9 cellular contexts compared by ENCODE assay signal in the genomic region with DNA sequence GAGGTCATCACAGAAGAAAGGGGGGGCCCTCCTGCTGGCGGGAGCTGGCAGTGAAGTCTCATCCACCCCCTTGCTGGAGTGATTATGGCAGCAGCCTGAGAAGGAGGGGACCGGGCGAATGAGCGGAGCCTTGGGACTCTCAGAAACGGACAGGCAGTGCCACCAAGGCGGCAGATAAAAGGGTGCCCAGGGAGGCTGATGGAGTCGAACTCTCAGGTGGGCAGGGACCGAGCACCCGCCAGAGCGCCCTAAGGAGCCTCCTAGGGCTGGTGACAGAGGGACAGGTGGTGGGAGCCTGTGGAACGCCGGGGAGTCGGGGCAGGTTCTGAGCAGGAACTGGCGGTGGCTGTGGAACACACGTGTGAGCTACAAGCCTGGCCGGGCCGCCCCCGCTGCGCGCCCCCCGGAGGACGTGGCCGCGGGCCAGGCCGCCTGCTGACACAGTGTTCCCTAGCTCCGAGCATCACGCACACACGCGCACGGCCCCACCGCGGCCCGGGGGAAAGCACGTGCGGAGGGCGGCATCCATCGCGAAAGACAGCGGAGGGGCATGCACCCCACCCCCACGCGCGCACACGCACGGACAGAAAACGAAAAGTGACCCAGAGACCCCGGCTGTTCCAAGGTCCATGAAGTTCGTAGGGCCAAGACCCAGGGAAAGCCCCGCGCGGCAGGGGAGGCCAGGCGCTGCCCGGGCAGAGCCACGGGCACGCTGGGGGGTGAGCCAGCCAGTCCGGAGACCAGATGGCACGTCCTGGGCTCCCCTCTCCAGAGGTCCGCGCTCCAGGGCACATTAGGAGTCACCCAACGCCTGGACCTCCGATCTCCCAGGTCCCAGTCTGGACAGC. TPM values are rescaled to one million over a fixed set of nuclear protein-coding genes. Genes with fewer than 3 reads are reported as not detected.
DNase-seq lines count a peak whose midpoint lies in the region; ATAC-seq and TF ChIP-seq lines count a peak whose summit lies in the region.
"Had no signal": no experiment of that assay in that cellular context is flagged by ENCODE, and none has a peak within 500 bp of the region (broad histone marks: within the 10 kb centered on the region; RNA-seq: fewer than 3 reads in every experiment).

No MANE protein-coding gene starts in this region.

- H3K9me3 ChIP-seq in H9 (ENCODE audit: control insufficient read depth, low read depth, low read length) (no peaks in the 10 kb centered on the region), Loucy (ENCODE audit: insufficient read depth, low read depth, low read length) (no peaks in the 10 kb centered on the region), suprapubic skin (no peaks in the 10 kb centered on the region)
- H3K9me3 ChIP-seq: neutrophil had no signal

- H4K8ac ChIP-seq in H9 (replicated peaks; ENCODE audit: insufficient read length, low read depth, low read length), result no peak overlapping the region

- H3K36me3 ChIP-seq in Loucy (ENCODE audit: insufficient read depth, low read length), result peaks cover 16% of the 10 kb centered on the region; the same call in 1 of the 2 replicates
- H3K36me3 ChIP-seq in suprapubic skin, result peaks cover 2% of the 10 kb centered on the region

- no peak overlapping the region for H3K4ac ChIP-seq in H9 (ENCODE audit: low read depth, low read length)

- no peak overlapping the region for H3K56ac ChIP-seq in H9 (ENCODE audit: insufficient read length, low read depth, low read length)

- TF ChIP-seq POLR2A in suprapubic skin (IDR thresholded peaks at IDR 0.05), result no peak

- no peak overlapping the region for H2BK20ac ChIP-seq in H9 (ENCODE audit: low read depth, low read length, poor library complexity, severe bottlenecking)

- H3K27ac Mint-ChIP-seq in H9 (peak overlapping the region in 1 of 3 experiments; percentile 70; a peak in 1 of 7 replicates), natural killer cell (no peak overlapping the region)
- H3K27ac Mint-ChIP-seq in activated CD4-positive, alpha-beta memory T cell treated with anti-CD3 and anti-CD28 coated beads, Interleukin-2, amount 10 ng/mL, durations not matched to agents 7 days and 5 days, result peak overlapping the region; percentile 37

- H3K9me2 ChIP-seq in Loucy (replicated peaks; ENCODE audit: low read depth, low read length), result no peaks in the 10 kb centered on the region

- H3K36me3 Mint-ChIP-seq in H9 (ENCODE audit: insufficient read depth in 1 of 3, low read depth in 3 of 3) (peaks cover 5 to 30% (median 21%) of the 10 kb centered on the region in 3 experiments; a peak in 6 of 7 replicates), natural killer cell (no peaks in the 10 kb centered on the region)
- H3K36me3 Mint-ChIP-seq in activated CD4-positive, alpha-beta memory T cell treated with anti-CD3 and anti-CD28 coated beads, Interleukin-2, amount 10 ng/mL, durations not matched to agents 7 days and 5 days (ENCODE audit: low read depth), result peaks cover 16% of the 10 kb centered on the region

- no CpG with 5 or more reads among the region's 60 CpGs for WGBS in H9 (ENCODE audit: extremely low coverage, insufficient read length, low lambda C conversion rate)
- 2% methylated on average over 37 of the region's 60 CpGs for WGBS in suprapubic skin

- no peak for TF ChIP-seq EP300 in suprapubic skin (IDR thresholded peaks at IDR 0.05)

- H3K9ac ChIP-seq in H9 (ENCODE audit: extremely low read depth, insufficient read length, low read length) (peak overlapping the region; percentile 60), Loucy (ENCODE audit: low read depth, low read length, poor library complexity, severe bottlenecking) (peak overlapping the region; percentile 75)

- no peak for DNase-seq in GM12864 (ENCODE audit: low read depth)
- peak; percentile 50 for DNase-seq in H9
- DNase-seq in activated CD4-positive, alpha-beta memory T cell treated with anti-CD3 and anti-CD28 coated beads, Interleukin-2, amount 10 ng/mL, durations not matched to agents 7 days and 5 days, result peak; percentile 20
- peak; percentile 19 for DNase-seq in natural killer cell
- peak in 1 of 2 donors; percentile 77 for DNase-seq in suprapubic skin (ENCODE audit: low spot score in 2 of 2)
- no peak for DNase-seq in NCI-H2196 (lab: John Stamatoyannopoulos, UW; ENCODE audit: unreplicated experiment)

- H3K18ac ChIP-seq in H9 (ENCODE audit: insufficient read length, low read depth, low read length), result peak overlapping the region; percentile 18

- H2BK12ac ChIP-seq in H9 (ENCODE audit: insufficient read length, low read depth, low read length), result no peak overlapping the region

- H2AK5ac ChIP-seq in H9 (ENCODE audit: insufficient read length, low read length), result no peak overlapping the region

- H4K91ac ChIP-seq in H9 (ENCODE audit: insufficient read length, low read depth, low read length), result no peak overlapping the region

- H2AFZ ChIP-seq in H9 (ENCODE audit: low read length) (no peak overlapping the region), Loucy (ENCODE audit: low read length) (peak overlapping the region; percentile 93)

- H3K79me1 ChIP-seq in H9 (ENCODE audit: insufficient read depth, low read depth, low read length, poor library complexity, severe bottlenecking), result no peaks in the 10 kb centered on the region

- no peaks in the 10 kb centered on the region for H3F3A ChIP-seq in Loucy (ENCODE audit: low read depth)

- intact Hi-C loops in natural killer cell (cut with micrococcal nuclease), result no loop called here

- H4K20me1 ChIP-seq in H9 (ENCODE audit: control insufficient read depth, insufficient read depth, insufficient read length), result no peaks in the 10 kb centered on the region
- no peaks in the 10 kb centered on the region for H4K20me1 ChIP-seq in Loucy (ENCODE audit: insufficient read depth, low read length, poor library complexity, severe bottlenecking)

- H3K9me3 Mint-ChIP-seq in H9, result no peaks in the 10 kb centered on the region
- H3K9me3 Mint-ChIP-seq in activated CD4-positive, alpha-beta memory T cell treated with anti-CD3 and anti-CD28 coated beads, Interleukin-2, amount 10 ng/mL, durations not matched to agents 7 days and 5 days, result no peaks in the 10 kb centered on the region
- H3K9me3 Mint-ChIP-seq in natural killer cell, result no peaks in the 10 kb centered on the region

- POLR2A ChIA-PET in activated CD4-positive, alpha-beta memory T cell treated with anti-CD3 and anti-CD28 coated beads, Interleukin-2, amount 10 ng/mL, durations not matched to agents 7 days and 5 days (lab: Charles Lee), result interaction anchor here (0.9 to 2.2 kb wide), 8 partner anchors 12 to 323 kb away, joined by 3 to 7 read pairs (median 4); partner anchors contain the start of genes CD6, DDB1, TKFC and TMEM138

- H3K79me2 ChIP-seq in H9 (ENCODE audit: insufficient read depth, low read length) (no peaks in the 10 kb centered on the region), Loucy (ENCODE audit: insufficient read depth, low read length) (no peaks in the 10 kb centered on the region)

- no peak overlapping the region for H2BK15ac ChIP-seq in H9 (ENCODE audit: low read depth, low read length)

- peak; percentile 52 for ATAC-seq in esophagus mucosa
- peak; percentile 39 to 47 (median 46) for ATAC-seq in natural killer cell

- H3K4me3 Mint-ChIP-seq in H9, result peak overlapping the region; percentile 81
- H3K4me3 Mint-ChIP-seq in activated CD4-positive, alpha-beta memory T cell treated with anti-CD3 and anti-CD28 coated beads, Interleukin-2, amount 10 ng/mL, durations not matched to agents 7 days and 5 days, result peak overlapping the region; percentile 70
- H3K4me3 Mint-ChIP-seq in natural killer cell, result peak overlapping the region; percentile 81

- H3K4me1 Mint-ChIP-seq in H9, result peaks cover 27 to 34% of the 10 kb centered on the region in 2 experiments
- peaks cover 36% of the 10 kb centered on the region for H3K4me1 Mint-ChIP-seq in activated CD4-positive, alpha-beta memory T cell treated with anti-CD3 and anti-CD28 coated beads, Interleukin-2, amount 10 ng/mL, durations not matched to agents 7 days and 5 days
- peaks cover 31 to 38% of the 10 kb centered on the region in 2 donors for H3K4me1 Mint-ChIP-seq in natural killer cell

- H3K4me1 ChIP-seq in H9 (ENCODE audit: insufficient read depth, low read length) (no peaks in the 10 kb centered on the region), Loucy (ENCODE audit: insufficient read depth, low read length, poor library complexity, severe bottlenecking) (peaks cover 20% of the 10 kb centered on the region), suprapubic skin (peaks cover 34% of the 10 kb centered on the region)

- no peak overlapping the region for H2BK120ac ChIP-seq in H9 (ENCODE audit: low read depth, low read length, poor library complexity, severe bottlenecking)

- H3K23ac ChIP-seq in H9 (ENCODE audit: insufficient read length, low read depth, low read length), result no peak overlapping the region

- no peak overlapping the region for H3T11ph ChIP-seq in H9 (ENCODE audit: low read length)

- H3K4me3 ChIP-seq in GM12864 (ENCODE audit: low read depth, low read length), result peak overlapping the region; percentile 52
- peak overlapping the region; percentile 70 for H3K4me3 ChIP-seq in Loucy (ENCODE audit: low read length, poor library complexity, severe bottlenecking)
- H3K4me3 ChIP-seq in suprapubic skin, result peak overlapping the region; percentile 76

- CTCF ChIA-PET in activated CD4-positive, alpha-beta memory T cell treated with anti-CD3 and anti-CD28 coated beads, Interleukin-2, amount 10 ng/mL, durations not matched to agents 7 days and 5 days (lab: Charles Lee), result interaction anchor here (0.7 to 5.3 kb wide), 12 partner anchors 13 to 463 kb away, joined by 3 to 33 read pairs (median 3); no protein-coding TSS in a partner anchor

- H3K27ac ChIP-seq in H9 (ENCODE audit: insufficient read length, low read depth, low read length), result no peak overlapping the region
- H3K27ac ChIP-seq in suprapubic skin, result no peak overlapping the region
- H3K27ac ChIP-seq: neutrophil had no signal

- H3K27me3 ChIP-seq in H9 (ENCODE audit: insufficient read depth, low read length) (peaks cover 3% of the 10 kb centered on the region; the same call in 1 of the 2 replicates), Loucy (ENCODE audit: insufficient read depth, low read length, poor library complexity, severe bottlenecking) (no peaks in the 10 kb centered on the region), suprapubic skin (peaks cover 7% of the 10 kb centered on the region)

- H3K27me3 Mint-ChIP-seq in H9 (ENCODE audit: low read depth) (peaks cover 16% of the 10 kb centered on the region), natural killer cell (ENCODE audit: low read depth in 2 of 2) (peaks cover 0 to 15% of the 10 kb centered on the region in 2 donors)
- peaks cover 13% of the 10 kb centered on the region for H3K27me3 Mint-ChIP-seq in activated CD4-positive, alpha-beta memory T cell treated with anti-CD3 and anti-CD28 coated beads, Interleukin-2, amount 10 ng/mL, durations not matched to agents 7 days and 5 days

- H3K14ac ChIP-seq in H9 (ENCODE audit: insufficient read depth, low read length), result 0 out of 2 replicates have a peak overlapping the region, but pooled peaks have one; percentile 33

- no peak for TF ChIP-seq CTCF in GM12864 (IDR thresholded peaks at IDR 0.05; ENCODE audit: low read depth, low read length, missing control alignments)
- TF ChIP-seq CTCF in H9 (conservative IDR thresholded peaks at IDR 0.05), result peak; percentile 21; the same call in 1 of the 3 replicates
- no peak for TF ChIP-seq CTCF in Loucy (conservative IDR thresholded peaks at IDR 0.05; ENCODE audit: low read length)
- no peak for TF ChIP-seq CTCF in natural killer cell (IDR thresholded peaks at IDR 0.05)
- no peak for TF ChIP-seq CTCF in suprapubic skin (IDR thresholded peaks at IDR 0.05)

- H4K5ac ChIP-seq in H9 (ENCODE audit: insufficient read length, low read depth, low read length), result no peak overlapping the region

- H3K23me2 ChIP-seq in H9 (ENCODE audit: insufficient read length, low read depth, low read length, poor library complexity, severe bottlenecking), result peaks cover 14% of the 10 kb centered on the region

- H2BK5ac ChIP-seq in H9 (ENCODE audit: insufficient read length, low read length), result no peak overlapping the region

- peak overlapping the region; percentile 59 for H3K4me2 ChIP-seq in H9 (ENCODE audit: insufficient read depth, insufficient read length, low read length)
- peak overlapping the region; percentile 89 for H3K4me2 ChIP-seq in Loucy (ENCODE audit: low read depth, low read length, poor library complexity, severe bottlenecking)

RNA-seq across cellular contexts. Expression of gene VWCE, which starts 1.0 kb away (rescaled TPM):
- total RNA-seq in H9 (2021) (18.7 and 20.6 TPM in 2 replicates), esophagus mucosa (0.52 TPM), natural killer cell (under 1 TPM; 0.61 to 0.95 (median 0.82) TPM), suprapubic skin (1 to 10 TPM in 3 of 4 donors, under 1 TPM in 1; 0.26 to 1.7 (median 1.6) TPM)
- total RNA-seq in activated CD4-positive, alpha-beta memory T cell treated with anti-CD3 and anti-CD28 coated beads, Interleukin-2, amount 10 ng/mL, durations not matched to agents 7 days and 5 days, result 1 to 10 TPM in 1 of 2 experiments, under 1 TPM in 1; 0.98 to 1.7 TPM

RNA-seq across cellular contexts. Expression of gene DDB1, which starts 38.8 kb away (rescaled TPM):
- total RNA-seq in H9 (2021), result 294 and 297 TPM in 2 replicates
- total RNA-seq in activated CD4-positive, alpha-beta memory T cell treated with anti-CD3 and anti-CD28 coated beads, Interleukin-2, amount 10 ng/mL, durations not matched to agents 7 days and 5 days, result 100 to 1,000 TPM; 166 to 174 TPM
- total RNA-seq in esophagus mucosa, result 130 TPM
- 100 to 1,000 TPM; 170 to 233 (median 229) TPM for total RNA-seq in natural killer cell
- 100 to 1,000 TPM; 151 to 219 (median 182) TPM for total RNA-seq in suprapubic skin

RNA-seq across cellular contexts. Expression of gene TKFC, which starts 38.9 kb away (rescaled TPM):
- total RNA-seq in H9 (2021) (59.0 and 65.0 TPM in 2 replicates), esophagus mucosa (46.0 TPM), natural killer cell (10 to 100 TPM; 32.9 to 54.8 (median 38.6) TPM), suprapubic skin (10 to 100 TPM; 38.6 to 55.3 (median 47.8) TPM)
- 10 to 100 TPM; 49.6 to 51.5 TPM for total RNA-seq in activated CD4-positive, alpha-beta memory T cell treated with anti-CD3 and anti-CD28 coated beads, Interleukin-2, amount 10 ng/mL, durations not matched to agents 7 days and 5 days

RNA-seq across cellular contexts. Expression of gene PGA5, which starts 53.1 kb away (rescaled TPM):
- total RNA-seq in H9 (2021) (0.33 TPM in 1 of 2 replicates, not detected in the other), esophagus mucosa (not detected), natural killer cell (not detected), suprapubic skin (not detected)
- total RNA-seq in activated CD4-positive, alpha-beta memory T cell treated with anti-CD3 and anti-CD28 coated beads, Interleukin-2, amount 10 ng/mL, durations not matched to agents 7 days and 5 days, result not detected

Comparison
In these comparisons a context has a peak if more than half of its experiments do, and no peak if none do; other contexts are left out.
1. DNase-seq: peak in H9 (single experiment), activated CD4-positive, alpha-beta memory T cell treated with anti-CD3 and anti-CD28 coated beads, Interleukin-2, amount 10 ng/mL, durations not matched to agents 7 days and 5 days (single experiment) and natural killer cell (single experiment); none in GM12864 (single experiment) and NCI-H2196 (single experiment).
2. Peak in every context shown above with its lines, with median percentiles within 50 percentile points of each other: H3K4me3 ChIP-seq and H3K4me3 Mint-ChIP-seq.